In genomic region chr20:1171461-1172093, GRCh38 we compare ENCODE assay signal across 12 cellular contexts. TPM values are rescaled to one million over a fixed set of nuclear protein-coding genes. Genes with fewer than 3 reads are reported as not detected.
DNase-seq lines count a peak whose midpoint lies in the region; ATAC-seq, FAIRE-seq and TF ChIP-seq lines count a peak whose summit lies in the region.
"Had no signal": no experiment of that assay in that cellular context is flagged by ENCODE, and none has a peak within 500 bp of the region (broad histone marks: within the 10 kb centered on the region; RNA-seq: fewer than 3 reads in every experiment).

No MANE protein-coding gene starts in this region.

- H3K27ac ChIP-seq in K562 (ENCODE audit: extremely low read depth, low read depth, low read length), result no peak overlapping the region
- H3K27ac ChIP-seq: KMS-11, Peyer's patch had no signal

- FAIRE-seq in K562 (lab: Jason Lieb, UNC), result no peak

- in situ Hi-C loops in K562 (cut with MboI), result no loop called here

- H4K20me1 ChIP-seq in K562 (replicated peaks; ENCODE audit: control insufficient read depth, insufficient read depth, low read length), result peaks cover 6% of the 10 kb centered on the region; the same call in 1 of the 2 replicates

- no peaks in the 10 kb centered on the region for H3K4me1 Mint-ChIP-seq in activated CD4-positive, alpha-beta T cell treated with anti-CD3 and anti-CD28 coated beads for 36 hours

- no peak for TF ChIP-seq EP300 in K562 (IDR thresholded peaks at IDR 0.05; ENCODE audit: low read length)

- H3K36me3 ChIP-seq in K562 (ENCODE audit: control insufficient read depth, insufficient read depth, low read length), result peaks cover 36% of the 10 kb centered on the region; the same call in 2 of the 3 replicates

- DNase-seq in activated CD4-positive, alpha-beta T cell treated with anti-CD3 and anti-CD28 coated beads for 36 hours, result peak; percentile 54
- DNase-seq in activated CD4-positive, alpha-beta T cell treated with anti-CD3 and anti-CD28 coated beads, Interleukin-2, amount 50 U/mL, for 4 hours, result no peak
- DNase-seq in LHCN-M2 (ENCODE audit: low read depth) (peak; percentile 20), K562 (ENCODE audit: extremely low read depth in 1 of 4, low spot score in 3 of 4) (peak; percentile 60 to 77 (median 68)), mucosa of gallbladder (ENCODE audit: low spot score) (peak; percentile 33), hippocampal formation (lab: John Stamatoyannopoulos, UW) (no peak), NCI-H526 (lab: John Stamatoyannopoulos, UW) (no peak), SIG-M5 treated with dmso at 0.1 percent for 504 hours (lab: John Stamatoyannopoulos, UW; ENCODE audit: unreplicated experiment) (no peak)
- DNase-seq: Peyer's patch had no signal

- POLR2A ChIA-PET in activated CD4-positive, alpha-beta T cell treated with anti-CD3 and anti-CD28 coated beads for 36 hours (lab: Charles Lee), result interaction anchor here (0.8 kb wide), 1 partner anchor 32 kb away, joined by 3 read pairs; the partner anchor contains the start of gene C20orf202
- POLR2A ChIA-PET in K562 (lab: Yijun Ruan, JAX), result interaction anchor here (0.6 to 1.5 kb wide), 4 partner anchors 9 to 296 kb away, joined by 3 to 4 read pairs (median 3); no protein-coding TSS in a partner anchor

- H3K9me3 Mint-ChIP-seq in activated CD4-positive, alpha-beta T cell treated with anti-CD3 and anti-CD28 coated beads for 36 hours (ENCODE audit: low read depth), result no peaks in the 10 kb centered on the region
- H3K9me3 Mint-ChIP-seq: activated T-cell treated with anti-CD3 and anti-CD28 coated beads, Interleukin-2, amount 50 U/mL, for 72 hours; stimulated activated naive CD8-positive, alpha-beta T cell treated with anti-CD3 and anti-CD28 coated beads, Interleukin-15, Interleukin-2, amounts not matched to agents 100 ng/mL and 50 ng/mL, for 24 hours had no signal

- H3K9ac ChIP-seq in K562 (ENCODE audit: insufficient read depth in 1 of 2, low read depth in 2 of 2, low read length in 2 of 2), result no peak overlapping the region
- H3K9ac ChIP-seq: KMS-11 had no signal

- TF ChIP-seq POLR2A in K562 (conservative IDR thresholded peaks at IDR 0.05), result no peak

- no peak overlapping the region for H2AFZ ChIP-seq in K562 (ENCODE audit: low read depth, low read length)

- H3K4me2 ChIP-seq in K562 (ENCODE audit: insufficient read depth, low read length), result no peak overlapping the region
- H3K4me2 ChIP-seq: KMS-11 had no signal

- TF ChIP-seq CTCF in K562 (IDR thresholded peaks at IDR 0.05 in 2 of 3, conservative IDR thresholded peaks at IDR 0.05 in 1 of 3; ENCODE audit: insufficient read depth in 2 of 3, low read depth in 1 of 3, low read length in 3 of 3), result no peak

- TF ChIP-seq RAD21 in K562 (CRISPR knock-in tag; conservative IDR thresholded peaks at IDR 0.05 in 1 of 2, IDR thresholded peaks at IDR 0.05 in 1 of 2), result no peak

- no peak overlapping the region for H3K4me3 Mint-ChIP-seq in activated CD4-positive, alpha-beta T cell treated with anti-CD3 and anti-CD28 coated beads for 36 hours
- H3K4me3 Mint-ChIP-seq: activated T-cell treated with anti-CD3 and anti-CD28 coated beads, Interleukin-2, amount 50 U/mL, for 72 hours; stimulated activated naive CD8-positive, alpha-beta T cell treated with anti-CD3 and anti-CD28 coated beads, Interleukin-15, Interleukin-2, amounts not matched to agents 100 ng/mL and 50 ng/mL, for 24 hours had no signal

- H3K27me3 Mint-ChIP-seq in activated CD4-positive, alpha-beta T cell treated with anti-CD3 and anti-CD28 coated beads for 36 hours, result no peaks in the 10 kb centered on the region
- H3K27me3 Mint-ChIP-seq: stimulated activated naive CD8-positive, alpha-beta T cell treated with anti-CD3 and anti-CD28 coated beads, Interleukin-15, Interleukin-2, amounts not matched to agents 100 ng/mL and 50 ng/mL, for 24 hours had no signal

- ATAC-seq in activated CD4-positive, alpha-beta T cell treated with anti-CD3 and anti-CD28 coated beads for 36 hours, result no peak
- ATAC-seq in K562, result peak; percentile 86
- ATAC-seq: activated T-cell treated with anti-CD3 and anti-CD28 coated beads, Interleukin-2, amount 50 U/mL, for 72 hours had no signal

- no TSS peak for BruUV-seq in K562 (replicated peaks; lab: Mats Ljungman, UMichigan)

- no peak overlapping the region for H3K4me3 ChIP-seq in K562
- H3K4me3 ChIP-seq: Peyer's patch had no signal

- H3K27ac Mint-ChIP-seq in activated CD4-positive, alpha-beta T cell treated with anti-CD3 and anti-CD28 coated beads for 36 hours, result no peak overlapping the region
- H3K27ac Mint-ChIP-seq: activated T-cell treated with anti-CD3 and anti-CD28 coated beads, Interleukin-2, amount 50 U/mL, for 72 hours; stimulated activated naive CD8-positive, alpha-beta T cell treated with anti-CD3 and anti-CD28 coated beads, Interleukin-15, Interleukin-2, amounts not matched to agents 100 ng/mL and 50 ng/mL, for 24 hours had no signal

- no peaks in the 10 kb centered on the region for H3K27me3 ChIP-seq in K562 (ENCODE audit: control insufficient read depth in 2 of 2, insufficient read depth in 2 of 2, low read length in 2 of 2)
- H3K27me3 ChIP-seq: Peyer's patch had no signal

- intact Hi-C loops in activated CD4-positive, alpha-beta T cell treated with anti-CD3 and anti-CD28 coated beads for 36 hours (cut with DNase I, micrococcal nuclease), result no loop called here
- intact Hi-C loops in K562 (cut with micrococcal nuclease), result no loop called here

- no peaks in the 10 kb centered on the region for H3K9me3 ChIP-seq in K562 (replicated peaks; ENCODE audit: control insufficient read depth, insufficient read depth, low read depth, low read length)
- H3K9me3 ChIP-seq: Peyer's patch had no signal

- WGBS in K562 (ENCODE audit: insufficient coverage, low coverage, missing lambda C conversion rate), result 10% methylated on average over 2 of the region's 4 CpGs

- peaks cover 11 to 27% of the 10 kb centered on the region in 2 experiments; a peak in 4 of 5 replicates for H3K4me1 ChIP-seq in K562 (replicated peaks in 1 of 2; ENCODE audit: control insufficient read depth in 2 of 2, insufficient read depth in 2 of 2, low read length in 2 of 2)
- H3K4me1 ChIP-seq: Peyer's patch had no signal

- CTCF ChIA-PET in activated CD4-positive, alpha-beta T cell treated with anti-CD3 and anti-CD28 coated beads for 36 hours (lab: Charles Lee), result interaction anchor here (0.6 kb wide), 1 partner anchor 147 kb away, joined by 3 read pairs; no protein-coding TSS in a partner anchor
- CTCF ChIA-PET in K562 (lab: Yijun Ruan, JAX; ENCODE audit: low intra/inter-chr PET ratio), result no interaction called here

- no peaks in the 10 kb centered on the region for H3K79me2 ChIP-seq in K562 (ENCODE audit: control insufficient read depth, insufficient read depth, low read length)

- H3K36me3 Mint-ChIP-seq in activated CD4-positive, alpha-beta T cell treated with anti-CD3 and anti-CD28 coated beads for 36 hours (ENCODE audit: low read depth), result peaks cover 46% of the 10 kb centered on the region

- H3K9me1 ChIP-seq in K562 (ENCODE audit: control insufficient read depth, insufficient read depth, low read length), result peaks cover 3% of the 10 kb centered on the region

RNA-seq across cellular contexts. Expression of gene TMEM74B, which starts 13.2 kb away (rescaled TPM):
- total RNA-seq in activated CD4-positive, alpha-beta T cell treated with anti-CD3 and anti-CD28 coated beads for 36 hours, result 1 to 10 TPM; 1.5 to 2.0 TPM
- total RNA-seq in LHCN-M2 (2014; rRNA removed) (0.13 TPM in 1 of 2 replicates, not detected in the other), K562 (2014; rRNA removed) (14.9 and 18.4 TPM in 2 replicates), K562 (2014; rRNA removed; fragmentation: Illumina TruSeq; extraction: Trizol) (3.9 and 5.0 TPM in 2 replicates), K562 (2015; rRNA removed; fragmentation: Illumina TruSeq; extraction: Trizol) (6.7 and 7.5 TPM in 2 replicates), K562 (2021) (18.3 and 18.5 TPM in 2 replicates), mucosa of gallbladder (2.0 TPM)
- polyA plus RNA-seq in LHCN-M2 (2012), result 0.15 TPM
- total RNA-seq in K562 (2011; cell fraction: chromatin; rRNA removed; ENCODE audit: low replicate concordance), result 44.7 and 63.1 TPM in 2 replicates
- total RNA-seq in K562 (2011; cell fraction: nucleolus; rRNA removed), result 47.8 and 49.7 TPM in 2 replicates
- 53.6 and 55.5 TPM in 2 replicates for total RNA-seq in K562 (2011; cell fraction: nucleoplasm; rRNA removed)
- polyA plus RNA-seq in K562 (2011; rRNA removed) (11.2 and 25.4 TPM in 2 replicates), K562 (2014; fragmentation: Illumina TruSeq; extraction: Trizol) (7.5 and 8.3 TPM in 2 replicates), K562 (2014; fragmentation: Nextera tagmentation; extraction: Ambion mirVana) (1 to 10 TPM in 1 of 2 experiments, under 1 TPM in 1; 0.24 to 1.2 TPM), K562 (2014; rRNA removed) (19.0 and 22.2 TPM in 2 replicates)
- 18.2 and 21.2 TPM in 2 replicates for polyA plus RNA-seq in K562 (2011; cell fraction: cytosol; rRNA removed)
- polyA plus RNA-seq in K562 (2011; cell fraction: nucleus; rRNA removed), result 170 and 177 TPM in 2 replicates
- 19.4 and 33.2 TPM in 2 replicates for polyA plus RNA-seq in K562 (2012)
- 4.1 and 4.2 TPM in 2 replicates for polyA minus RNA-seq in K562 (2011; rRNA and poly(A)+ RNA removed)
- 5.7 and 7.6 TPM in 2 replicates for polyA minus RNA-seq in K562 (2011; cell fraction: cytosol; rRNA and poly(A)+ RNA removed)
- 14.1 and 22.0 TPM in 2 replicates for polyA minus RNA-seq in K562 (2011; cell fraction: nucleus; rRNA and poly(A)+ RNA removed)

RNA-seq across cellular contexts. Expression of gene C20orf202, which starts 31.7 kb away (rescaled TPM):
- not detected for total RNA-seq in activated CD4-positive, alpha-beta T cell treated with anti-CD3 and anti-CD28 coated beads for 36 hours
- total RNA-seq in LHCN-M2 (2014; rRNA removed) (not detected in 2 replicates), K562 (2014; rRNA removed) (not detected in 2 replicates), K562 (2014; rRNA removed; fragmentation: Illumina TruSeq; extraction: Trizol) (0.19 TPM in 1 of 2 replicates, not detected in the other), K562 (2015; rRNA removed; fragmentation: Illumina TruSeq; extraction: Trizol) (0.15 TPM in 1 of 2 replicates, not detected in the other), K562 (2021) (0.11 TPM in 1 of 2 replicates, not detected in the other), mucosa of gallbladder (0.66 TPM)
- polyA plus RNA-seq in LHCN-M2 (2012), result not detected
- total RNA-seq in K562 (2011; cell fraction: chromatin; rRNA removed; ENCODE audit: low replicate concordance), result 0.19 and 0.33 TPM in 2 replicates
- total RNA-seq in K562 (2011; cell fraction: nucleolus; rRNA removed), result not detected in 2 replicates
- not detected in 2 replicates for total RNA-seq in K562 (2011; cell fraction: nucleoplasm; rRNA removed)
- polyA plus RNA-seq in K562 (2011; rRNA removed) (0.24 and 0.49 TPM in 2 replicates), K562 (2014; fragmentation: Illumina TruSeq; extraction: Trizol) (0.18 TPM in 1 of 2 replicates, not detected in the other), K562 (2014; fragmentation: Nextera tagmentation; extraction: Ambion mirVana) (under 1 TPM; 0.03 to 0.06 TPM), K562 (2014; rRNA removed) (0.07 and 0.15 TPM in 2 replicates)
- 0.25 TPM in 1 of 2 replicates, not detected in the other for polyA plus RNA-seq in K562 (2011; cell fraction: cytosol; rRNA removed)
- polyA plus RNA-seq in K562 (2011; cell fraction: nucleus; rRNA removed), result 0.27 and 0.74 TPM in 2 replicates
- 0.08 and 0.32 TPM in 2 replicates for polyA plus RNA-seq in K562 (2012)
- 0.45 TPM in 1 of 2 replicates, not detected in the other for polyA minus RNA-seq in K562 (2011; rRNA and poly(A)+ RNA removed)
- polyA minus RNA-seq in K562 (2011; cell fraction: cytosol; rRNA and poly(A)+ RNA removed), result not detected in 2 replicates
- polyA minus RNA-seq in K562 (2011; cell fraction: nucleus; rRNA and poly(A)+ RNA removed), result 0.13 TPM in 1 of 2 replicates, not detected in the other

RNA-seq across cellular contexts. Expression of gene PSMF1, which starts 53.2 kb away (rescaled TPM):
- 100 to 1,000 TPM; 143 to 178 TPM for total RNA-seq in activated CD4-positive, alpha-beta T cell treated with anti-CD3 and anti-CD28 coated beads for 36 hours
- total RNA-seq in LHCN-M2 (2014; rRNA removed) (95.1 and 142 TPM in 2 replicates), K562 (2014; rRNA removed) (17.9 and 26.5 TPM in 2 replicates), K562 (2014; rRNA removed; fragmentation: Illumina TruSeq; extraction: Trizol) (34.1 and 35.8 TPM in 2 replicates), K562 (2015; rRNA removed; fragmentation: Illumina TruSeq; extraction: Trizol) (29.4 and 33.8 TPM in 2 replicates), K562 (2021) (136 and 138 TPM in 2 replicates), mucosa of gallbladder (138 TPM)
- 139 TPM for polyA plus RNA-seq in LHCN-M2 (2012)
- total RNA-seq in K562 (2011; cell fraction: chromatin; rRNA removed; ENCODE audit: low replicate concordance), result 34.5 and 43.5 TPM in 2 replicates
- 10.7 and 12.6 TPM in 2 replicates for total RNA-seq in K562 (2011; cell fraction: nucleolus; rRNA removed)
- total RNA-seq in K562 (2011; cell fraction: nucleoplasm; rRNA removed), result 16.1 and 23.6 TPM in 2 replicates
- polyA plus RNA-seq in K562 (2011; rRNA removed) (33.2 and 77.8 TPM in 2 replicates), K562 (2014; fragmentation: Illumina TruSeq; extraction: Trizol) (126 and 192 TPM in 2 replicates), K562 (2014; fragmentation: Nextera tagmentation; extraction: Ambion mirVana) (10 to 100 TPM in 1 of 2 experiments, 1 to 10 TPM in 1; 8.5 to 21.3 TPM), K562 (2014; rRNA removed) (18.0 and 20.6 TPM in 2 replicates)
- polyA plus RNA-seq in K562 (2011; cell fraction: cytosol; rRNA removed), result 60.7 and 112 TPM in 2 replicates
- 39.7 and 54.7 TPM in 2 replicates for polyA plus RNA-seq in K562 (2011; cell fraction: nucleus; rRNA removed)
- polyA plus RNA-seq in K562 (2012), result 102 and 110 TPM in 2 replicates
- polyA minus RNA-seq in K562 (2011; rRNA and poly(A)+ RNA removed), result 45.5 and 84.9 TPM in 2 replicates
- polyA minus RNA-seq in K562 (2011; cell fraction: cytosol; rRNA and poly(A)+ RNA removed), result 30.9 and 37.4 TPM in 2 replicates
- 11.4 and 23.4 TPM in 2 replicates for polyA minus RNA-seq in K562 (2011; cell fraction: nucleus; rRNA and poly(A)+ RNA removed)

RNA-seq across cellular contexts. Expression of gene RAD21L1, which starts 54.3 kb away (rescaled TPM):
- total RNA-seq in activated CD4-positive, alpha-beta T cell treated with anti-CD3 and anti-CD28 coated beads for 36 hours, result under 1 TPM in 1 of 2 experiments, not detected in 1; 0.32 TPM
- total RNA-seq in LHCN-M2 (2014; rRNA removed) (0.19 and 0.29 TPM in 2 replicates), K562 (2014; rRNA removed) (0.45 TPM in 2 replicates), K562 (2014; rRNA removed; fragmentation: Illumina TruSeq; extraction: Trizol) (0.44 and 1.1 TPM in 2 replicates), K562 (2015; rRNA removed; fragmentation: Illumina TruSeq; extraction: Trizol) (0.23 and 0.29 TPM in 2 replicates), K562 (2021) (1.3 and 1.7 TPM in 2 replicates), mucosa of gallbladder (not detected)
- polyA plus RNA-seq in LHCN-M2 (2012), result 0.07 TPM
- 1.6 and 7.8 TPM in 2 replicates for total RNA-seq in K562 (2011; cell fraction: chromatin; rRNA removed; ENCODE audit: low replicate concordance)
- total RNA-seq in K562 (2011; cell fraction: nucleolus; rRNA removed), result 1.5 and 2.0 TPM in 2 replicates
- total RNA-seq in K562 (2011; cell fraction: nucleoplasm; rRNA removed), result 3.7 and 4.1 TPM in 2 replicates
- polyA plus RNA-seq in K562 (2011; rRNA removed) (1.4 and 1.7 TPM in 2 replicates), K562 (2014; fragmentation: Illumina TruSeq; extraction: Trizol) (0.65 and 0.69 TPM in 2 replicates), K562 (2014; fragmentation: Nextera tagmentation; extraction: Ambion mirVana) (under 1 TPM in 1 of 2 experiments, not detected in 1; 0.17 TPM), K562 (2014; rRNA removed) (0.24 and 0.42 TPM in 2 replicates)
- polyA plus RNA-seq in K562 (2011; cell fraction: cytosol; rRNA removed), result 0.03 and 0.24 TPM in 2 replicates
- polyA plus RNA-seq in K562 (2011; cell fraction: nucleus; rRNA removed), result 0.82 and 1.4 TPM in 2 replicates
- polyA plus RNA-seq in K562 (2012), result 0.42 and 0.53 TPM in 2 replicates
- polyA minus RNA-seq in K562 (2011; rRNA and poly(A)+ RNA removed), result 2.1 and 2.6 TPM in 2 replicates
- 0.86 and 1.2 TPM in 2 replicates for polyA minus RNA-seq in K562 (2011; cell fraction: cytosol; rRNA and poly(A)+ RNA removed)
- polyA minus RNA-seq in K562 (2011; cell fraction: nucleus; rRNA and poly(A)+ RNA removed), result 2.0 and 3.7 TPM in 2 replicates
- total RNA-seq: Peyer's patch had no signal

Comparison
In these comparisons a context has a peak if more than half of its experiments do, and no peak if none do; other contexts are left out.
1. DNase-seq: peak in activated CD4-positive, alpha-beta T cell treated with anti-CD3 and anti-CD28 coated beads for 36 hours (single experiment), LHCN-M2 (single experiment), K562 (4 of 4) and mucosa of gallbladder (single experiment); none in activated CD4-positive, alpha-beta T cell treated with anti-CD3 and anti-CD28 coated beads, Interleukin-2, amount 50 U/mL, for 4 hours (0 of 2), hippocampal formation (0 of 2), NCI-H526 (0 of 2) and SIG-M5 treated with dmso at 0.1 percent for 504 hours (single experiment).